In genomic region chr11:18745251-18745650, GRCh38 we compare ENCODE assay signal across 22 cellular contexts. TPM values are rescaled to one million over a fixed set of nuclear protein-coding genes. Genes with fewer than 3 reads are reported as not detected.
"Had no signal": no experiment of that assay in that cellular context is flagged by ENCODE, and none has a peak within 500 bp of the region (broad histone marks: within the 10 kb centered on the region; RNA-seq: fewer than 3 reads in every experiment).

No MANE protein-coding gene starts in this region.

- H3K9ac ChIP-seq: SK-N-SH had no signal

- H3K9me2 ChIP-seq: SK-N-SH had no signal

- FAIRE-seq: RCC 7860 had no signal

- H3K9me3 ChIP-seq: SK-N-SH had no signal

- DNase-seq: KBM-7, NCI-H1092, NCI-H1105 treated with DMSO at 0.1 percent for 48 hours, NCI-H1417 treated with DMSO at 0.1 percent for 48 hours, NCI-H146, NCI-H1694 treated with DMSO at 0.1 percent for 48 hours, NCI-H1930, NCI-H2081, NCI-H2107, NCI-H2227 treated with DMSO at 0.1 percent for 48 hours, NCI-H524, NCI-H526 treated with DMSO at 0.1 percent for 48 hours, NCI-H748 treated with DMSO at 0.1 percent for 48 hours, RPMI8226, SHP77, SK-N-SH had no signal

- H3K4me2 ChIP-seq: SK-N-SH had no signal

RNA-seq across cellular contexts. Expression of gene IGSF22, which starts 19.3 kb away (rescaled TPM):
- total RNA-seq: LHCN-M2, MCF 10A, NCI-H460, SK-MEL-5 had no signal

RNA-seq across cellular contexts. Expression of gene PTPN5, which starts 46.3 kb away (rescaled TPM):
- total RNA-seq: HT-29, LHCN-M2, MCF 10A, NCI-H460, SK-MEL-5 had no signal
- polyA plus RNA-seq: SK-N-SH had no signal

RNA-seq across cellular contexts. Expression of gene TMEM86A, which starts 46.7 kb away (rescaled TPM):
- total RNA-seq: NCI-H460 had no signal
